Comparison of ENCODE assay signal across 8 cellular contexts in the genomic region with DNA sequence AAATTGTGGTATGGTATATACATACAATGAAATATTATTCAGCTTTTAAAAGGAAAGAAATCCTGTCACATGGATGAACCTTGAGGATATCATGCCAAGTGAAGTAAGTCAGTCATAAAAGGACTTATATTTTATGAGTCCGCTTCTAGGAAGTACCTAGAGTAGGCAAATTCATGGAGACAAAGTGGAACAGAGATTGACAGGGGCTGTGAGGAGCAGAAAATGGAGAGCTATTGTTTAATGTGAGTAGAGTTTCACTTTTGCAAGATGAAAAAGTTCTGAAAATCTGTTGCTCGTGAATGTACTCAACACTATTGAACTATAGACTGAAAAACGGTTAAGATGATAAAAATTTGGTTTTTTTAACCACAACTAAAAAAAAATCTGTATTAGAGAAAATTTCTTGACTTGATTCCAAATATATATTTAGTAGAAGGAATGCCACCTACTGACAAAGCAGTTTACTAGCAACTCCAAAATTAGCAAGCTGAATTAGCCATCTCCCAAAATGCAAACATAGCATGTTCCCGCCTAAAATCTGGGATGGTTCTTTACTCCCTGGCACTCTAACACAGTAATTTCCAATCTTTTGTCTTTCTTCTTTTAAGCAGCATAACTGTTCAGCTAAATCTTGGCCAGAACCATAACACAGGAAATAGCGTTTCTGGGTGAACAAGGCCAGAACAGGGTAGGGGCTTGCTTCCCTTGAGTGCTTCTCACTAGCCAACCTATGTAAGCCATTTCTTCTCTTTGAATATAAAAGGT. TPM values are rescaled to one million over a fixed set of nuclear protein-coding genes. Genes with fewer than 3 reads are reported as not detected.
DNase-seq lines count a peak whose midpoint lies in the region; ATAC-seq, FAIRE-seq and TF ChIP-seq lines count a peak whose summit lies in the region.

No MANE protein-coding gene starts in this region.

- H3K27ac ChIP-seq in MM.1S (ENCODE audit: low read length) (peak overlapping the region; percentile 91; the same call in 1 of the 2 replicates), neural cell (ENCODE audit: low read length) (no peak overlapping the region), body of pancreas (peak overlapping the region in 1 of 4 donors; percentile 99)

- H3K79me2 ChIP-seq in MM.1S (ENCODE audit: low read length) (peaks cover 79% of the 10 kb centered on the region), neural cell (replicated peaks; ENCODE audit: insufficient read depth, low read length) (peaks cover 19% of the 10 kb centered on the region)

- H3K9me3 Mint-ChIP-seq in dendritic cell treated with granulocyte-macrophage colony-stimulating factor and Interleukin-4, amounts not matched to agents 40 ng/mL and 50 ng/mL, for 4 days: no peaks in the 10 kb centered on the region

- no peaks in the 10 kb centered on the region for H3K27me3 Mint-ChIP-seq in dendritic cell treated with granulocyte-macrophage colony-stimulating factor and Interleukin-4, amounts not matched to agents 40 ng/mL and 50 ng/mL, for 4 days

- H3K4me3 ChIP-seq in MM.1S (ENCODE audit: low read length) (peak overlapping the region; percentile 93), neural cell (ENCODE audit: low read length) (peak overlapping the region; percentile 84), body of pancreas (peak overlapping the region in 1 of 2 donors; percentile 92)

- peaks cover 28% of the 10 kb centered on the region for H3K4me1 Mint-ChIP-seq in dendritic cell treated with granulocyte-macrophage colony-stimulating factor and Interleukin-4, amounts not matched to agents 40 ng/mL and 50 ng/mL, for 4 days (ENCODE audit: low read depth)

- intact Hi-C loops in dendritic cell treated with granulocyte-macrophage colony-stimulating factor and Interleukin-4, amounts not matched to agents 40 ng/mL and 50 ng/mL, for 4 days (cut with micrococcal nuclease): loop anchor here (2.0 to 10.0 kb wide), 2 partner anchors 299 to 333 kb away; a partner anchor contains a TSS
- intact Hi-C loops in body of pancreas (cut with DNase I): no loop called here

- 18 to 20% methylated on average over 5 of the region's 5 CpGs for WGBS in body of pancreas, 2 donors

- H2AFZ ChIP-seq in MM.1S (ENCODE audit: low read length) (no peak overlapping the region), neural cell (ENCODE audit: low read depth, low read length) (no peak overlapping the region)

- H3K27me3 ChIP-seq in MM.1S (replicated peaks; ENCODE audit: insufficient read depth, low read length) (no peaks in the 10 kb centered on the region), neural cell (ENCODE audit: insufficient read depth, low read depth, low read length) (no peaks in the 10 kb centered on the region), body of pancreas (no peaks in the 10 kb centered on the region)

- peak; percentile 37 for TF ChIP-seq CTCF in MM.1S (IDR thresholded peaks at IDR 0.05; ENCODE audit: low read length)
- TF ChIP-seq CTCF in neural cell (IDR thresholded peaks at IDR 0.05; ENCODE audit: poor library complexity, severe bottlenecking): no peak
- peak in 1 of 7 experiments; percentile 2 for TF ChIP-seq CTCF in body of pancreas (IDR thresholded peaks at IDR 0.05)

- 0 out of 2 replicates have a peak, but pooled peaks cover 3% of the 10 kb centered on the region for H3K4me1 ChIP-seq in MM.1S (ENCODE audit: low read length)
- peaks cover 18% of the 10 kb centered on the region for H3K4me1 ChIP-seq in body of pancreas

- H3K9me2 ChIP-seq in MM.1S (replicated peaks; ENCODE audit: insufficient read depth, low read length) (no peaks in the 10 kb centered on the region), neural cell (ENCODE audit: insufficient read depth, low read length) (no peaks in the 10 kb centered on the region)

- H3K36me3 Mint-ChIP-seq in dendritic cell treated with granulocyte-macrophage colony-stimulating factor and Interleukin-4, amounts not matched to agents 40 ng/mL and 50 ng/mL, for 4 days (ENCODE audit: low read depth): peaks cover 47% of the 10 kb centered on the region

- FAIRE-seq in urothelium cell line (lab: Jason Lieb, UNC): no peak

- peak overlapping the region; percentile 88 for H3K4me3 Mint-ChIP-seq in dendritic cell treated with granulocyte-macrophage colony-stimulating factor and Interleukin-4, amounts not matched to agents 40 ng/mL and 50 ng/mL, for 4 days

- peaks cover 6% of the 10 kb centered on the region; the same call in 1 of the 2 replicates for H3F3A ChIP-seq in MM.1S (ENCODE audit: insufficient read depth, low read length)
- H3F3A ChIP-seq in neural cell (ENCODE audit: insufficient read depth, low read length, poor library complexity, severe bottlenecking): no peaks in the 10 kb centered on the region

- H3K9ac ChIP-seq in MM.1S (ENCODE audit: low read length) (peak overlapping the region; percentile 96), neural cell (ENCODE audit: low read length) (peak overlapping the region; percentile 73)

- ATAC-seq in body of pancreas (no peak), GM18517 (IDR thresholded peaks at IDR 0.05; ENCODE audit: unreplicated experiment) (no peak)

- H3K27ac Mint-ChIP-seq in dendritic cell treated with granulocyte-macrophage colony-stimulating factor and Interleukin-4, amounts not matched to agents 40 ng/mL and 50 ng/mL, for 4 days: peak overlapping the region; percentile 97

- no peak for TF ChIP-seq RAD21 in neural cell (conservative IDR thresholded peaks at IDR 0.05)

- H3K36me3 ChIP-seq in MM.1S (replicated peaks; ENCODE audit: insufficient read depth, low read length) (no peaks in the 10 kb centered on the region), neural cell (ENCODE audit: insufficient read depth, low read length) (peaks cover 3% of the 10 kb centered on the region), body of pancreas (replicated peaks in 1 of 2; ENCODE audit: insufficient read depth in 1 of 2, low read depth in 2 of 2) (peaks cover 0 to 4% of the 10 kb centered on the region in 2 donors)

- H3K9me3 ChIP-seq in MM.1S (replicated peaks; ENCODE audit: insufficient read depth, low read length): no peaks in the 10 kb centered on the region
- H3K9me3 ChIP-seq in neural cell (ENCODE audit: low read length): no peaks in the 10 kb centered on the region
- no peaks in the 10 kb centered on the region for H3K9me3 ChIP-seq in body of pancreas

- H4K20me1 ChIP-seq in MM.1S (ENCODE audit: insufficient read depth, low read length): peaks cover 13% of the 10 kb centered on the region
- H4K20me1 ChIP-seq in neural cell (ENCODE audit: insufficient read depth): no peaks in the 10 kb centered on the region

- DNase-seq in ELR (ENCODE audit: low read depth) (peak; percentile 29), MM.1S (peak; percentile 8), A172 (ENCODE audit: low spot score) (no peak), urothelium cell line (ENCODE audit: low spot score) (no peak), body of pancreas (no peak)

- H3K4me2 ChIP-seq in MM.1S (ENCODE audit: low read depth, low read length) (peak overlapping the region; percentile 94), neural cell (ENCODE audit: low read length) (peak overlapping the region; percentile 79)

- TF ChIP-seq POLR2A in body of pancreas (IDR thresholded peaks at IDR 0.05): no peak

- no peak for TF ChIP-seq EP300 in neural cell (conservative IDR thresholded peaks at IDR 0.05; ENCODE audit: poor library complexity, severe bottlenecking)

TF ChIP-seq in neural cell, 6 proteins besides CTCF, POLR2A, EP300 and RAD21 (continues in another document):
- TF ChIP-seq POLR2AphosphoS5 (IDR thresholded peaks at IDR 0.05) (no peak), TAF1 (IDR thresholded peaks at IDR 0.05; ENCODE audit: low read depth) (no peak), SMC3 (conservative IDR thresholded peaks at IDR 0.05; ENCODE audit: poor library complexity) (no peak), MXI1 (conservative IDR thresholded peaks at IDR 0.05; ENCODE audit: poor library complexity, severe bottlenecking) (no peak)
- TF ChIP-seq, protein P1, sequence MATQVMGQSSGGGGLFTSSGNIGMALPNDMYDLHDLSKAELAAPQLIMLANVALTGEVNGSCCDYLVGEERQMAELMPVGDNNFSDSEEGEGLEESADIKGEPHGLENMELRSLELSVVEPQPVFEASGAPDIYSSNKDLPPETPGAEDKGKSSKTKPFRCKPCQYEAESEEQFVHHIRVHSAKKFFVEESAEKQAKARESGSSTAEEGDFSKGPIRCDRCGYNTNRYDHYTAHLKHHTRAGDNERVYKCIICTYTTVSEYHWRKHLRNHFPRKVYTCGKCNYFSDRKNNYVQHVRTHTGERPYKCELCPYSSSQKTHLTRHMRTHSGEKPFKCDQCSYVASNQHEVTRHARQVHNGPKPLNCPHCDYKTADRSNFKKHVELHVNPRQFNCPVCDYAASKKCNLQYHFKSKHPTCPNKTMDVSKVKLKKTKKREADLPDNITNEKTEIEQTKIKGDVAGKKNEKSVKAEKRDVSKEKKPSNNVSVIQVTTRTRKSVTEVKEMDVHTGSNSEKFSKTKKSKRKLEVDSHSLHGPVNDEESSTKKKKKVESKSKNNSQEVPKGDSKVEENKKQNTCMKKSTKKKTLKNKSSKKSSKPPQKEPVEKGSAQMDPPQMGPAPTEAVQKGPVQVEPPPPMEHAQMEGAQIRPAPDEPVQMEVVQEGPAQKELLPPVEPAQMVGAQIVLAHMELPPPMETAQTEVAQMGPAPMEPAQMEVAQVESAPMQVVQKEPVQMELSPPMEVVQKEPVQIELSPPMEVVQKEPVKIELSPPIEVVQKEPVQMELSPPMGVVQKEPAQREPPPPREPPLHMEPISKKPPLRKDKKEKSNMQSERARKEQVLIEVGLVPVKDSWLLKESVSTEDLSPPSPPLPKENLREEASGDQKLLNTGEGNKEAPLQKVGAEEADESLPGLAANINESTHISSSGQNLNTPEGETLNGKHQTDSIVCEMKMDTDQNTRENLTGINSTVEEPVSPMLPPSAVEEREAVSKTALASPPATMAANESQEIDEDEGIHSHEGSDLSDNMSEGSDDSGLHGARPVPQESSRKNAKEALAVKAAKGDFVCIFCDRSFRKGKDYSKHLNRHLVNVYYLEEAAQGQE (IDR thresholded peaks at IDR 0.05; ENCODE audit: borderline replicate concordance): no peak

RNA-seq across cellular contexts. Expression of a gene that starts 1.5 kb away (rescaled TPM):
- polyA plus RNA-seq in neural cell: 56.9 and 58.3 TPM in 2 replicates
- polyA minus RNA-seq in neural cell: 28.7 and 35.4 TPM in 2 replicates
- 64.8 and 73.0 TPM in 2 replicates for total RNA-seq in A172 (2014; rRNA removed; shearing (Covaris generic))
- 10 to 100 TPM; 13.2 to 27.2 TPM for total RNA-seq in body of pancreas

RNA-seq across cellular contexts. Expression of a gene that starts 2.2 kb away (rescaled TPM):
- polyA plus RNA-seq in neural cell: 1.5 and 3.2 TPM in 2 replicates
- 0.81 and 0.97 TPM in 2 replicates for polyA minus RNA-seq in neural cell
- total RNA-seq in A172 (2014; rRNA removed; shearing (Covaris generic)): 26.7 and 45.7 TPM in 2 replicates
- not detected for total RNA-seq in body of pancreas

RNA-seq across cellular contexts. Expression of a gene that starts 30.0 kb away (rescaled TPM):
- polyA plus RNA-seq in neural cell: 94.9 and 99.4 TPM in 2 replicates
- 47.2 and 55.5 TPM in 2 replicates for polyA minus RNA-seq in neural cell
- total RNA-seq in A172 (2014; rRNA removed; shearing (Covaris generic)): 15.1 and 19.3 TPM in 2 replicates
- total RNA-seq in body of pancreas: 10 to 100 TPM; 36.1 to 49.8 TPM

RNA-seq across cellular contexts. Expression of a gene that starts 45.2 kb away (rescaled TPM):
- 32.5 and 34.0 TPM in 2 replicates for polyA plus RNA-seq in neural cell
- 12.2 TPM in 2 replicates for polyA minus RNA-seq in neural cell
- total RNA-seq in A172 (2014; rRNA removed; shearing (Covaris generic)): 30.7 and 45.7 TPM in 2 replicates
- total RNA-seq in body of pancreas: 10 to 100 TPM in 1 of 2 donors, 1 to 10 TPM in 1; 4.0 to 13.5 TPM

RNA-seq across cellular contexts. Expression of a gene that starts 46.0 kb away (rescaled TPM):
- 38.1 and 41.9 TPM in 2 replicates for polyA plus RNA-seq in neural cell
- 34.3 and 34.6 TPM in 2 replicates for polyA minus RNA-seq in neural cell
- 11.7 and 13.2 TPM in 2 replicates for total RNA-seq in A172 (2014; rRNA removed; shearing (Covaris generic))
- 10 to 100 TPM; 10.6 to 12.9 TPM for total RNA-seq in body of pancreas

Comparison
In these comparisons a context has a peak if more than half of its experiments do, and no peak if none do; other contexts are left out.
1. DNase-seq: peak in ELR (single experiment) and MM.1S (single experiment); none in A172 (single experiment), urothelium cell line (single experiment) and body of pancreas (0 of 4).
2. RNA of a gene that starts 2.2 kb away (total RNA-seq): 26.7 to 45.7 TPM in A172; not detected in body of pancreas; every median in the first group is over 10 times any median in the second.